Comparison of ENCODE assay signal across 17 cellular contexts in genomic region chr10:813286-813685, GRCh38.
DNase-seq lines count a peak whose midpoint lies in the region; ATAC-seq and TF ChIP-seq lines count a peak whose summit lies in the region.
"Had no signal": no experiment of that assay in that cellular context is flagged by ENCODE, and none has a peak within 500 bp of the region (broad histone marks: within the 10 kb centered on the region; RNA-seq: fewer than 3 reads in every experiment).

No MANE protein-coding gene starts in this region.

- TF ChIP-seq CTCF in nephron progenitor cell (IDR thresholded peaks at IDR 0.05), result no peak

- H3K4me1 Mint-ChIP-seq in stimulated activated naive CD8-positive, alpha-beta T cell treated with anti-CD3 and anti-CD28 coated beads, Interleukin-15, amount 100 ng/mL, for 72 hours, result no peaks in the 10 kb centered on the region
- no peaks in the 10 kb centered on the region for H3K4me1 Mint-ChIP-seq in activated naive CD8-positive, alpha-beta T cell treated with anti-CD3 and anti-CD28 coated beads for 36 hours
- H3K4me1 Mint-ChIP-seq in nephron progenitor cell, result no peaks in the 10 kb centered on the region
- H3K4me1 Mint-ChIP-seq: CD8-positive, alpha-beta memory T cell had no signal

- H3K9me3 Mint-ChIP-seq in stimulated activated naive CD8-positive, alpha-beta T cell treated with anti-CD3 and anti-CD28 coated beads, Interleukin-15, amount 100 ng/mL, for 72 hours, result no peaks in the 10 kb centered on the region
- H3K9me3 Mint-ChIP-seq in activated naive CD8-positive, alpha-beta T cell treated with anti-CD3 and anti-CD28 coated beads for 36 hours, result no peaks in the 10 kb centered on the region
- no peaks in the 10 kb centered on the region for H3K9me3 Mint-ChIP-seq in nephron progenitor cell
- H3K9me3 Mint-ChIP-seq: CD8-positive, alpha-beta memory T cell had no signal

- H3K27me3 Mint-ChIP-seq in stimulated activated naive CD8-positive, alpha-beta T cell treated with anti-CD3 and anti-CD28 coated beads, Interleukin-15, amount 100 ng/mL, for 72 hours, result no peaks in the 10 kb centered on the region
- no peaks in the 10 kb centered on the region for H3K27me3 Mint-ChIP-seq in activated naive CD8-positive, alpha-beta T cell treated with anti-CD3 and anti-CD28 coated beads for 36 hours
- H3K27me3 Mint-ChIP-seq in nephron progenitor cell (ENCODE audit: low read depth, poor library complexity), result no peaks in the 10 kb centered on the region
- H3K27me3 Mint-ChIP-seq: CD8-positive, alpha-beta memory T cell had no signal

- peaks cover 65% of the 10 kb centered on the region for H3K36me3 ChIP-seq in effector memory CD4-positive, alpha-beta T cell (ENCODE audit: control insufficient read depth, insufficient read depth, low read length)

- no peak overlapping the region for H3K4me3 Mint-ChIP-seq in stimulated activated naive CD8-positive, alpha-beta T cell treated with anti-CD3 and anti-CD28 coated beads, Interleukin-15, amount 100 ng/mL, for 72 hours
- H3K4me3 Mint-ChIP-seq in activated naive CD8-positive, alpha-beta T cell treated with anti-CD3 and anti-CD28 coated beads for 36 hours, result no peak overlapping the region
- no peak overlapping the region for H3K4me3 Mint-ChIP-seq in nephron progenitor cell
- H3K4me3 Mint-ChIP-seq: CD8-positive, alpha-beta memory T cell had no signal

- peak overlapping the region; percentile 10 to 92 for H3K27ac Mint-ChIP-seq in stimulated activated naive CD8-positive, alpha-beta T cell treated with anti-CD3 and anti-CD28 coated beads, Interleukin-15, amount 100 ng/mL, for 72 hours
- H3K27ac Mint-ChIP-seq in activated naive CD8-positive, alpha-beta T cell treated with anti-CD3 and anti-CD28 coated beads for 36 hours, result peak overlapping the region; percentile 12
- H3K27ac Mint-ChIP-seq in nephron progenitor cell, result peak overlapping the region; percentile 44
- H3K27ac Mint-ChIP-seq: CD8-positive, alpha-beta memory T cell had no signal

- DNase-seq in stimulated activated naive CD8-positive, alpha-beta T cell treated with anti-CD3 and anti-CD28 coated beads, Interleukin-15, amount 100 ng/mL, for 72 hours, result no peak
- no peak for DNase-seq in stimulated activated naive CD8-positive, alpha-beta T cell treated with anti-CD3 and anti-CD28 coated beads, Interleukin-15, Interleukin-2, amounts not matched to agents 100 U/mL and 50 U/mL, for 24 hours
- no peak for DNase-seq in activated naive CD8-positive, alpha-beta T cell treated with anti-CD3 and anti-CD28 coated beads for 36 hours
- DNase-seq in nephron progenitor cell, result no peak
- DNase-seq in effector memory CD4-positive, alpha-beta T cell, result no peak
- DNase-seq in NCI-H2227 treated with DMSO at 0.1 percent for 48 hours (lab: John Stamatoyannopoulos, UW), result no peak
- DNase-seq: CD8-positive, alpha-beta memory T cell; DMS79; H7; NCI-H1092; NCI-H2107; NCI-H526 treated with DMSO at 0.1 percent for 48 hours; NK-92 treated with Interleukin-12 subunit alpha and Interleukin-12 subunit beta, amount 100 ng/mL, for 24 hours; OCI-M1; RPMI8226 had no signal

- H3K9me3 ChIP-seq in effector memory CD4-positive, alpha-beta T cell (ENCODE audit: control insufficient read depth, low read length), result no peaks in the 10 kb centered on the region
- H3K9me3 ChIP-seq: BLaER1 had no signal

- no peak for ATAC-seq in stimulated activated naive CD8-positive, alpha-beta T cell treated with anti-CD3 and anti-CD28 coated beads, Interleukin-15, amount 100 ng/mL, for 72 hours
- no peak for ATAC-seq in stimulated activated naive CD8-positive, alpha-beta T cell treated with anti-CD3 and anti-CD28 coated beads, Interleukin-15, Interleukin-2, amounts not matched to agents 100 U/mL and 50 U/mL, for 24 hours
- no peak for ATAC-seq in GM19324 (IDR thresholded peaks at IDR 0.05; ENCODE audit: low FRiP score, unreplicated experiment)

- H3K27me3 ChIP-seq in effector memory CD4-positive, alpha-beta T cell (replicated peaks; ENCODE audit: control insufficient read depth, insufficient read depth, low read length, poor library complexity, severe bottlenecking), result no peaks in the 10 kb centered on the region
- H3K27me3 ChIP-seq: BLaER1 had no signal

- peaks cover 6% of the 10 kb centered on the region for H3K36me3 Mint-ChIP-seq in activated naive CD8-positive, alpha-beta T cell treated with anti-CD3 and anti-CD28 coated beads for 36 hours
- H3K36me3 Mint-ChIP-seq in nephron progenitor cell (ENCODE audit: low read depth), result peaks cover 76% of the 10 kb centered on the region

- H3K27ac ChIP-seq in effector memory CD4-positive, alpha-beta T cell (ENCODE audit: insufficient read depth, low read length, poor library complexity, severe bottlenecking), result no peak overlapping the region
- H3K27ac ChIP-seq: BLaER1 had no signal

- no peak overlapping the region for H3K4me3 ChIP-seq in effector memory CD4-positive, alpha-beta T cell (ENCODE audit: insufficient read depth, low read depth, low read length, poor library complexity, severe bottlenecking)
- H3K4me3 ChIP-seq: BLaER1 had no signal

- H3K4me1 ChIP-seq in effector memory CD4-positive, alpha-beta T cell (ENCODE audit: control insufficient read depth, insufficient read depth, low read length, poor library complexity, severe bottlenecking), result no peaks in the 10 kb centered on the region
